8 cellular contexts compared by ENCODE assay signal in the genomic region with DNA sequence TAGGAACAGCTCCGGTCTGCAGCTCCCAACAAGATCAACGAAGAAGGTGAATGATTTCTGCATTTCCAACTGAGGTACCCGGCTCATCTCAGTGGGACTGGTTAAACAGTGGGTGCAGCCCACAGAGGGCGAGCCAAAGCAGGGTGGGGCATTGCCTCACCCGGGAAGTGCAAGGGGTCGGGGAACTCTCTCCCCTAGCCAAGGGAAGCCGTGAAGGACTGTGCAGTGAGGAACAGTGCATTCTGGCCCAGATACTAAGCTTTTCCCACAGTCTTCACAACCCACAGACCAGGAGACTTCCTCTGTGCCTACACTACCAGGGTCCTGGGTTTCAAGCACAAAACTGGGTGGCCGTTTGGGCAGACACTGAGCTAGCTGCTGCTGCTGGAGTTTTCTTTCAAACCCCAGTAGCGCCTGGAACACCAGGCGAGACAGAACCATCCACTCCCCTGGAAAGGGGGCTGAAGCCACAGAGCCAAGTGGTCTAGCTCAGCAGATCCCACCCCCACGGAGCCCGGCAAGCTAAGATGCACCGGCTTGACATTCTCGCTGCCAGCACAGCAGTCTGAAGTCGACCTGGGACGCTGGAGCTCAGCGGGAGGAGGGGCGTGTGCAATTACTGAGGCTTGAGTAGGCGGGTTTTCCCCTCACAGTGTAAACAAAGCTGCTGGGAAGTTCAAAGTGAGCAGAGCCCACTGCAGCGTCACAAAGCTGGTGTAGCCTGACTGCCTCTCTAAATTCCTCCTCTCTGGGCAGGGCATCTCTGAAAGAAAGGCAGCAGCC.
DNase-seq lines count a peak whose midpoint lies in the region; FAIRE-seq and TF ChIP-seq lines count a peak whose summit lies in the region.

No MANE protein-coding gene starts in this region.

- H3K27ac Mint-ChIP-seq in endothelial cell (ENCODE audit: unreplicated experiment) (no peak overlapping the region), osteocyte (ENCODE audit: unreplicated experiment) (peak overlapping the region; percentile 32)

- no peaks in the 10 kb centered on the region for H3K36me3 ChIP-seq in right atrium auricular region

- no peak overlapping the region for H3K4me3 ChIP-seq in right atrium auricular region

- H3K27me3 Mint-ChIP-seq in endothelial cell (ENCODE audit: unreplicated experiment): no peaks in the 10 kb centered on the region
- H3K27me3 Mint-ChIP-seq in osteocyte (ENCODE audit: unreplicated experiment): no peaks in the 10 kb centered on the region

- H3K27ac ChIP-seq in right atrium auricular region: no peak overlapping the region

- H3K4me1 ChIP-seq in right atrium auricular region: no peaks in the 10 kb centered on the region

- no peak for FAIRE-seq in HTR-8/SVneo (lab: Jason Lieb, UNC)

- H3K4me3 Mint-ChIP-seq in endothelial cell (ENCODE audit: unreplicated experiment): no peak overlapping the region
- H3K4me3 Mint-ChIP-seq in osteocyte (ENCODE audit: unreplicated experiment): no peak overlapping the region

- H3K9me3 ChIP-seq in right atrium auricular region: no peaks in the 10 kb centered on the region

- H3K4me1 Mint-ChIP-seq in endothelial cell (ENCODE audit: unreplicated experiment) (peaks cover 23% of the 10 kb centered on the region), osteocyte (ENCODE audit: unreplicated experiment) (peaks cover 15% of the 10 kb centered on the region)

- H3K27me3 ChIP-seq in right atrium auricular region: no peaks in the 10 kb centered on the region

- H3K36me3 Mint-ChIP-seq in endothelial cell (ENCODE audit: low read depth, unreplicated experiment): peaks cover 4% of the 10 kb centered on the region
- peaks cover 8% of the 10 kb centered on the region for H3K36me3 Mint-ChIP-seq in osteocyte (ENCODE audit: unreplicated experiment)

- TF ChIP-seq CTCF in endothelial cell (IDR thresholded peaks at IDR 0.05; ENCODE audit: unreplicated experiment): no peak
- TF ChIP-seq CTCF in osteocyte (IDR thresholded peaks at IDR 0.05): no peak
- no peak for TF ChIP-seq CTCF in right atrium auricular region (IDR thresholded peaks at IDR 0.05)

- DNase-seq in ELF-1 (ENCODE audit: low read depth, low spot score) (peak; percentile 96), NCI-H345 treated with DMSO at 0.1 percent for 48 hours (lab: John Stamatoyannopoulos, UW; ENCODE audit: unreplicated experiment) (peak; percentile 15), endothelial cell (ENCODE audit: low spot score) (peak; percentile 8), osteocyte (ENCODE audit: extremely low spot score, unreplicated experiment) (no peak), HTR-8/SVneo (ENCODE audit: insufficient read length, low spot score) (no peak), NCI-H2196 (lab: John Stamatoyannopoulos, UW; ENCODE audit: unreplicated experiment) (no peak), right atrium auricular region (ENCODE audit: low spot score) (no peak), GM19240 (ENCODE audit: insufficient read length, low spot score) (no peak)

- H3K9me3 Mint-ChIP-seq in endothelial cell (ENCODE audit: unreplicated experiment) (no peaks in the 10 kb centered on the region), osteocyte (ENCODE audit: unreplicated experiment) (peaks cover 25% of the 10 kb centered on the region)

Comparison
In these comparisons a context has a peak if more than half of its experiments do, and no peak if none do; other contexts are left out.
1. DNase-seq: peak in ELF-1 (single experiment), NCI-H345 treated with DMSO at 0.1 percent for 48 hours (single experiment) and endothelial cell (single experiment); none in osteocyte (single experiment), HTR-8/SVneo (single experiment), NCI-H2196 (single experiment), right atrium auricular region (single experiment) and GM19240 (single experiment).